Comparison of ENCODE assay signal across 2 cellular contexts in genomic region chr12:102300824-102301461, GRCh38.
TF ChIP-seq lines count a peak whose summit lies in the region.

No MANE protein-coding gene starts in this region.

TF ChIP-seq in GM23338, 12 proteins besides CTCF, POLR2A, EP300 and RAD21 (continued from another document):
- no peak for TF ChIP-seq ZNF331 (CRISPR knock-in tag; IDR thresholded peaks at IDR 0.05; ENCODE audit: low read depth)
- TF ChIP-seq, protein P1, sequence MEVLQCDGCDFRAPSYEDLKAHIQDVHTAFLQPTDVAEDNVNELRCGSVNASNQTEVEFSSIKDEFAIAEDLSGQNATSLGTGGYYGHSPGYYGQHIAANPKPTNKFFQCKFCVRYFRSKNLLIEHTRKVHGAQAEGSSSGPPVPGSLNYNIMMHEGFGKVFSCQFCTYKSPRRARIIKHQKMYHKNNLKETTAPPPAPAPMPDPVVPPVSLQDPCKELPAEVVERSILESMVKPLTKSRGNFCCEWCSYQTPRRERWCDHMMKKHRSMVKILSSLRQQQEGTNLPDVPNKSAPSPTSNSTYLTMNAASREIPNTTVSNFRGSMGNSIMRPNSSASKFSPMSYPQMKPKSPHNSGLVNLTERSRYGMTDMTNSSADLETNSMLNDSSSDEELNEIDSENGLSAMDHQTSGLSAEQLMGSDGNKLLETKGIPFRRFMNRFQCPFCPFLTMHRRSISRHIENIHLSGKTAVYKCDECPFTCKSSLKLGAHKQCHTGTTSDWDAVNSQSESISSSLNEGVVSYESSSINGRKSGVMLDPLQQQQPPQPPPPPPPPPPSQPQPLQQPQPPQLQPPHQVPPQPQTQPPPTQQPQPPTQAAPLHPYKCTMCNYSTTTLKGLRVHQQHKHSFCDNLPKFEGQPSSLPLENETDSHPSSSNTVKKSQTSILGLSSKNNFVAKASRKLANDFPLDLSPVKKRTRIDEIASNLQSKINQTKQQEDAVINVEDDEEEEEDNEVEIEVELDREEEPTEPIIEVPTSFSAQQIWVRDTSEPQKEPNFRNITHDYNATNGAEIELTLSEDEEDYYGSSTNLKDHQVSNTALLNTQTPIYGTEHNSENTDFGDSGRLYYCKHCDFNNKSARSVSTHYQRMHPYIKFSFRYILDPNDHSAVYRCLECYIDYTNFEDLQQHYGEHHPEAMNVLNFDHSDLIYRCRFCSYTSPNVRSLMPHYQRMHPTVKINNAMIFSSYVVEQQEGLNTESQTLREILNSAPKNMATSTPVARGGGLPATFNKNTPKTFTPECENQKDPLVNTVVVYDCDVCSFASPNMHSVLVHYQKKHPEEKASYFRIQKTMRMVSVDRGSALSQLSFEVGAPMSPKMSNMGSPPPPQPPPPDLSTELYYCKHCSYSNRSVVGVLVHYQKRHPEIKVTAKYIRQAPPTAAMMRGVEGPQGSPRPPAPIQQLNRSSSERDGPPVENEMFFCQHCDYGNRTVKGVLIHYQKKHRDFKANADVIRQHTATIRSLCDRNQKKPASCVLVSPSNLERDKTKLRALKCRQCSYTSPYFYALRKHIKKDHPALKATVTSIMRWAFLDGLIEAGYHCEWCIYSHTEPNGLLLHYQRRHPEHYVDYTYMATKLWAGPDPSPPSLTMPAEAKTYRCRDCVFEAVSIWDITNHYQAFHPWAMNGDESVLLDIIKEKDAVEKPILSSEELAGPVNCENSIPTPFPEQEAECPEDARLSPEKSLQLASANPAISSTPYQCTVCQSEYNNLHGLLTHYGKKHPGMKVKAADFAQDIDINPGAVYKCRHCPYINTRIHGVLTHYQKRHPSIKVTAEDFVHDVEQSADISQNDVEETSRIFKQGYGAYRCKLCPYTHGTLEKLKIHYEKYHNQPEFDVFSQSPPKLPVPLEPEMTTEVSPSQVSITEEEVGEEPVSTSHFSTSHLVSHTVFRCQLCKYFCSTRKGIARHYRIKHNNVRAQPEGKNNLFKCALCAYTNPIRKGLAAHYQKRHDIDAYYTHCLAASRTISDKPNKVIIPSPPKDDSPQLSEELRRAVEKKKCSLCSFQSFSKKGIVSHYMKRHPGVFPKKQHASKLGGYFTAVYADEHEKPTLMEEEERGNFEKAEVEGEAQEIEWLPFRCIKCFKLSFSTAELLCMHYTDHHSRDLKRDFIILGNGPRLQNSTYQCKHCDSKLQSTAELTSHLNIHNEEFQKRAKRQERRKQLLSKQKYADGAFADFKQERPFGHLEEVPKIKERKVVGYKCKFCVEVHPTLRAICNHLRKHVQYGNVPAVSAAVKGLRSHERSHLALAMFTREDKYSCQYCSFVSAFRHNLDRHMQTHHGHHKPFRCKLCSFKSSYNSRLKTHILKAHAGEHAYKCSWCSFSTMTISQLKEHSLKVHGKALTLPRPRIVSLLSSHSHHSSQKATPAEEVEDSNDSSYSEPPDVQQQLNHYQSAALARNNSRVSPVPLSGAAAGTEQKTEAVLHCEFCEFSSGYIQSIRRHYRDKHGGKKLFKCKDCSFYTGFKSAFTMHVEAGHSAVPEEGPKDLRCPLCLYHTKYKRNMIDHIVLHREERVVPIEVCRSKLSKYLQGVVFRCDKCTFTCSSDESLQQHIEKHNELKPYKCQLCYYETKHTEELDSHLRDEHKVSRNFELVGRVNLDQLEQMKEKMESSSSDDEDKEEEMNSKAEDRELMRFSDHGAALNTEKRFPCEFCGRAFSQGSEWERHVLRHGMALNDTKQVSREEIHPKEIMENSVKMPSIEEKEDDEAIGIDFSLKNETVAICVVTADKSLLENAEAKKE (CRISPR knock-in tag; IDR thresholded peaks at IDR 0.05): no peak
- TF ChIP-seq EZH2 (IDR thresholded peaks at IDR 0.05; ENCODE audit: low read depth, unreplicated experiment): no peak
- TF ChIP-seq STAT1 (IDR thresholded peaks at IDR 0.05; ENCODE audit: unreplicated experiment): no peak
- TF ChIP-seq NANOG (IDR thresholded peaks at IDR 0.05; ENCODE audit: borderline replicate concordance): no peak
- TF ChIP-seq POLR2AphosphoS5 (IDR thresholded peaks at IDR 0.05; ENCODE audit: low read depth): no peak
- no peak for TF ChIP-seq ZNF114 (CRISPR knock-in tag; IDR thresholded peaks at IDR 0.05)
- no peak for TF ChIP-seq REST (IDR thresholded peaks at IDR 0.05; ENCODE audit: unreplicated experiment)

TF ChIP-seq in K562, 482 proteins besides CTCF, POLR2A, EP300 and RAD21 (continued from another document):
- 0 out of 2 replicates have a peak, but pooled peaks have one; percentile 20 for TF ChIP-seq IRF9 (tag; IDR thresholded peaks at IDR 0.05)
- TF ChIP-seq RFX1 (IDR thresholded peaks at IDR 0.05): no peak
- TF ChIP-seq DPF2 (IDR thresholded peaks at IDR 0.05): 0 out of 2 replicates have a peak, but pooled peaks have one; percentile 24
- TF ChIP-seq TAF1 (IDR thresholded peaks at IDR 0.05; ENCODE audit: control insufficient read depth, extremely low read depth, insufficient read depth, low read length, severe bottlenecking): no peak
- TF ChIP-seq MAFK (IDR thresholded peaks at IDR 0.05; ENCODE audit: low read length): peak; percentile 72
- TF ChIP-seq, protein P2, sequence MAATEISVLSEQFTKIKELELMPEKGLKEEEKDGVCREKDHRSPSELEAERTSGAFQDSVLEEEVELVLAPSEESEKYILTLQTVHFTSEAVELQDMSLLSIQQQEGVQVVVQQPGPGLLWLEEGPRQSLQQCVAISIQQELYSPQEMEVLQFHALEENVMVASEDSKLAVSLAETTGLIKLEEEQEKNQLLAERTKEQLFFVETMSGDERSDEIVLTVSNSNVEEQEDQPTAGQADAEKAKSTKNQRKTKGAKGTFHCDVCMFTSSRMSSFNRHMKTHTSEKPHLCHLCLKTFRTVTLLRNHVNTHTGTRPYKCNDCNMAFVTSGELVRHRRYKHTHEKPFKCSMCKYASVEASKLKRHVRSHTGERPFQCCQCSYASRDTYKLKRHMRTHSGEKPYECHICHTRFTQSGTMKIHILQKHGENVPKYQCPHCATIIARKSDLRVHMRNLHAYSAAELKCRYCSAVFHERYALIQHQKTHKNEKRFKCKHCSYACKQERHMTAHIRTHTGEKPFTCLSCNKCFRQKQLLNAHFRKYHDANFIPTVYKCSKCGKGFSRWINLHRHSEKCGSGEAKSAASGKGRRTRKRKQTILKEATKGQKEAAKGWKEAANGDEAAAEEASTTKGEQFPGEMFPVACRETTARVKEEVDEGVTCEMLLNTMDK (IDR thresholded peaks at IDR 0.05; ENCODE audit: borderline replicate concordance, insufficient read depth, low read depth, low read length, poor library complexity, severe bottlenecking): peak; percentile 5
- TF ChIP-seq BRD9 (IDR thresholded peaks at IDR 0.05; ENCODE audit: low read depth, partially characterized antibody): peak; percentile 37
- TF ChIP-seq RBM15 (IDR thresholded peaks at IDR 0.05; ENCODE audit: insufficient read depth, low read length): no peak
- TF ChIP-seq, protein P3, sequence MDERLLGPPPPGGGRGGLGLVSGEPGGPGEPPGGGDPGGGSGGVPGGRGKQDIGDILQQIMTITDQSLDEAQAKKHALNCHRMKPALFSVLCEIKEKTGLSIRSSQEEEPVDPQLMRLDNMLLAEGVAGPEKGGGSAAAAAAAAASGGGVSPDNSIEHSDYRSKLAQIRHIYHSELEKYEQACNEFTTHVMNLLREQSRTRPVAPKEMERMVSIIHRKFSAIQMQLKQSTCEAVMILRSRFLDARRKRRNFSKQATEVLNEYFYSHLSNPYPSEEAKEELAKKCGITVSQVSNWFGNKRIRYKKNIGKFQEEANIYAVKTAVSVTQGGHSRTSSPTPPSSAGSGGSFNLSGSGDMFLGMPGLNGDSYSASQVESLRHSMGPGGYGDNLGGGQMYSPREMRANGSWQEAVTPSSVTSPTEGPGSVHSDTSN (CRISPR knock-in tag; IDR thresholded peaks at IDR 0.05; ENCODE audit: low read depth): no peak
- TF ChIP-seq, protein P3 (tag; conservative IDR thresholded peaks at IDR 0.05; ENCODE audit: low read depth): 0 out of 2 replicates have a peak, but pooled peaks have one; percentile 12
- no peak for TF ChIP-seq GATA2 (CRISPR knock-in tag; IDR thresholded peaks at IDR 0.05)
- TF ChIP-seq TAF9B (IDR thresholded peaks at IDR 0.05; ENCODE audit: partially characterized antibody): peak; percentile 10
- TF ChIP-seq FOXK2 (conservative IDR thresholded peaks at IDR 0.05 in 1 of 2, IDR thresholded peaks at IDR 0.05 in 1 of 2; ENCODE audit: low read depth in 2 of 2): 0 out of 4 replicates have a peak, but pooled peaks of 1 of the 2 experiments have one; percentile 14
- TF ChIP-seq MAFF (IDR thresholded peaks at IDR 0.05; ENCODE audit: low read length): peak; percentile 61; the same call in 1 of the 2 replicates
- TF ChIP-seq MNT (conservative IDR thresholded peaks at IDR 0.05): no peak
- no peak for TF ChIP-seq CBFA2T3 (IDR thresholded peaks at IDR 0.05)
- no peak for TF ChIP-seq FOXA1 (IDR thresholded peaks at IDR 0.05; ENCODE audit: borderline replicate concordance)
- no peak for TF ChIP-seq YBX1 (IDR thresholded peaks at IDR 0.05)
- no peak for TF ChIP-seq NFXL1 (CRISPR knock-in tag; IDR thresholded peaks at IDR 0.05)
- TF ChIP-seq, protein P4, sequence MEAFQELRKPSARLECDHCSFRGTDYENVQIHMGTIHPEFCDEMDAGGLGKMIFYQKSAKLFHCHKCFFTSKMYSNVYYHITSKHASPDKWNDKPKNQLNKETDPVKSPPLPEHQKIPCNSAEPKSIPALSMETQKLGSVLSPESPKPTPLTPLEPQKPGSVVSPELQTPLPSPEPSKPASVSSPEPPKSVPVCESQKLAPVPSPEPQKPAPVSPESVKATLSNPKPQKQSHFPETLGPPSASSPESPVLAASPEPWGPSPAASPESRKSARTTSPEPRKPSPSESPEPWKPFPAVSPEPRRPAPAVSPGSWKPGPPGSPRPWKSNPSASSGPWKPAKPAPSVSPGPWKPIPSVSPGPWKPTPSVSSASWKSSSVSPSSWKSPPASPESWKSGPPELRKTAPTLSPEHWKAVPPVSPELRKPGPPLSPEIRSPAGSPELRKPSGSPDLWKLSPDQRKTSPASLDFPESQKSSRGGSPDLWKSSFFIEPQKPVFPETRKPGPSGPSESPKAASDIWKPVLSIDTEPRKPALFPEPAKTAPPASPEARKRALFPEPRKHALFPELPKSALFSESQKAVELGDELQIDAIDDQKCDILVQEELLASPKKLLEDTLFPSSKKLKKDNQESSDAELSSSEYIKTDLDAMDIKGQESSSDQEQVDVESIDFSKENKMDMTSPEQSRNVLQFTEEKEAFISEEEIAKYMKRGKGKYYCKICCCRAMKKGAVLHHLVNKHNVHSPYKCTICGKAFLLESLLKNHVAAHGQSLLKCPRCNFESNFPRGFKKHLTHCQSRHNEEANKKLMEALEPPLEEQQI (IDR thresholded peaks at IDR 0.05): peak; percentile 39; the same call in 1 of the 2 replicates
- peak; percentile 97 for TF ChIP-seq ZNF316 (IDR thresholded peaks at IDR 0.05)
- TF ChIP-seq SMC3 (conservative IDR thresholded peaks at IDR 0.05; ENCODE audit: insufficient read depth, low read depth, low read length): 0 out of 2 replicates have a peak, but pooled peaks have one; percentile 26
- no peak for TF ChIP-seq CBX1 (IDR thresholded peaks at IDR 0.05; ENCODE audit: low read depth)
- TF ChIP-seq ETV1 (tag; conservative IDR thresholded peaks at IDR 0.05; ENCODE audit: low read depth): 0 out of 2 replicates have a peak, but pooled peaks have one; percentile 30
- no peak for TF ChIP-seq POLR2G (IDR thresholded peaks at IDR 0.05; ENCODE audit: low read depth, low read length)
- no peak for TF ChIP-seq XRCC3 (IDR thresholded peaks at IDR 0.05)
- peak; percentile 90 for TF ChIP-seq MAFG (tag; conservative IDR thresholded peaks at IDR 0.05)
- no peak for TF ChIP-seq E2F8 (IDR thresholded peaks at IDR 0.05; ENCODE audit: low read depth, partially characterized antibody)
TF ChIP-seq in K562: peak in this region for 17.
